ENCODE assay signal across 1 cellular context in the genomic region with DNA sequence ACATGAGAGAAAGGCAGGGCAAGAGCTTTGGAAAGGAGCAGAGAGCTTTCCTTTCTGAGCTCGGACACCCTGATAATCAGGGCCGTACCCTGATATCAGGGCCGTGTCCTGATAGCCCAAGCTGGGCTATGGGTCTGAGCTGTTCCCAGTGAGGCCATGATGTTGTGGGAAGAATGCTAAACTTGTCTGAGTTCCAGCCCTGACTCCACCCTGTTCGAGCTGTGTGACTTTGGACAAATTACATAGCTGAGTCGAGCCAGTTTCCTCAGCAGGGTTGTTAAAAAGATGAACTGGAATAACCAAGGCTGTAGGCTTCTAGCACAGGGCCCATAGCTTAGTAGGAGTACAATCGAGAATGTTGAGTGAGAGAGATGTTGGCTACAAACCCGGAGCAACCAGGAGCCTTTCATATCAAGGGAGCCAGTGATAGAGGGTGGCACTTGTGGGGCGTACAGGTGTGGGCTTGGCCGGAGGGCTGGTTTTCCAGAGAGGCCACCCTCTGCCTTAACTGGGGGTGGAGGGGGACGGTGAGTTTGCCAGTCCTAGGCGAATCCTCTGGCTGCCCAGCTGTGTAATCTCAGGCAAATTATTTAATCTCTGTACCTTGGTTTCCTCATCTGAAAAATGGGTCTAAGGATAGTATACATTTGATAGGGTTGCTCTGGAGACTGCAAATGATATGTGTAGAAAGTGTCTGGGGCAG.
TF ChIP-seq lines count a peak whose summit lies in the region.

No MANE protein-coding gene starts in this region.

TF ChIP-seq in GM12878, 131 proteins besides CTCF, POLR2A, EP300 and RAD21:
- peak; percentile 82 for TF ChIP-seq ZNF217 (IDR thresholded peaks at IDR 0.05)
- no peak for TF ChIP-seq WRNIP1 (IDR thresholded peaks at IDR 0.05; ENCODE audit: borderline replicate concordance, low read depth, low read length)
- TF ChIP-seq, protein P1, sequence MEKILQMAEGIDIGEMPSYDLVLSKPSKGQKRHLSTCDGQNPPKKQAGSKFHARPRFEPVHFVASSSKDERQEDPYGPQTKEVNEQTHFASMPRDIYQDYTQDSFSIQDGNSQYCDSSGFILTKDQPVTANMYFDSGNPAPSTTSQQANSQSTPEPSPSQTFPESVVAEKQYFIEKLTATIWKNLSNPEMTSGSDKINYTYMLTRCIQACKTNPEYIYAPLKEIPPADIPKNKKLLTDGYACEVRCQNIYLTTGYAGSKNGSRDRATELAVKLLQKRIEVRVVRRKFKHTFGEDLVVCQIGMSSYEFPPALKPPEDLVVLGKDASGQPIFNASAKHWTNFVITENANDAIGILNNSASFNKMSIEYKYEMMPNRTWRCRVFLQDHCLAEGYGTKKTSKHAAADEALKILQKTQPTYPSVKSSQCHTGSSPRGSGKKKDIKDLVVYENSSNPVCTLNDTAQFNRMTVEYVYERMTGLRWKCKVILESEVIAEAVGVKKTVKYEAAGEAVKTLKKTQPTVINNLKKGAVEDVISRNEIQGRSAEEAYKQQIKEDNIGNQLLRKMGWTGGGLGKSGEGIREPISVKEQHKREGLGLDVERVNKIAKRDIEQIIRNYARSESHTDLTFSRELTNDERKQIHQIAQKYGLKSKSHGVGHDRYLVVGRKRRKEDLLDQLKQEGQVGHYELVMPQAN (conservative IDR thresholded peaks at IDR 0.05): 0 out of 2 replicates have a peak, but pooled peaks have one; percentile 1
